ENCODE assay signal across 16 cellular contexts in the genomic region with DNA sequence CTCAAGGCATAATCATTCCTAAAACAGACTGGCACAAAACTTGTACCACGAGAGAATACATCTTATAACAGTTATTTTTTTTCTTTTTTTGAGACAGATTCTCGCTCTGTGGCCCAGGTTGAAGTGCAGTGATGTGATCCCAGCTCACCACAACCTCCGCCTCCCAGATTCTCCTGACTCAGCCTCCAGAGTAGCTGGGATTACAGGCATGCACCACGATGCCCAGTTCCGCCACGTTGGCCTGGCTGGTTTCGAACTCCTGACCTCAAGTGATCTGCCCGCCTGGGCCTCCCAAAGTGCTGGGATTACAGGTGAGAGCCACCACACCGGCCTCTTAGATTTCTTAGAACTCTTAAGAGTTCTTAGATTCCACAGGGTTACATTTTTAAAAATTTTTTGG. TPM values are rescaled to one million over a fixed set of nuclear protein-coding genes. Genes with fewer than 3 reads are reported as not detected.
DNase-seq lines count a peak whose midpoint lies in the region; ATAC-seq and TF ChIP-seq lines count a peak whose summit lies in the region.
"Had no signal": no experiment of that assay in that cellular context is flagged by ENCODE, and none has a peak within 500 bp of the region (broad histone marks: within the 10 kb centered on the region; RNA-seq: fewer than 3 reads in every experiment).

No MANE protein-coding gene starts in this region.

- H3K4me1 ChIP-seq in CD8-positive, alpha-beta T cell (ENCODE audit: insufficient read depth, low read length) = peaks cover 63% of the 10 kb centered on the region
- peaks cover 50% of the 10 kb centered on the region for H3K4me1 ChIP-seq in KMS-11 (ENCODE audit: low read depth, poor library complexity, severe bottlenecking)

- peak overlapping the region; percentile 97; the same call in 1 of the 2 replicates for H3K4me2 ChIP-seq in KMS-11

- H3K79me2 ChIP-seq in KMS-11 (ENCODE audit: insufficient read depth, low read depth) = peaks cover 83% of the 10 kb centered on the region

- H3K4me3 Mint-ChIP-seq in CD8-positive, alpha-beta T cell = peak overlapping the region; percentile 16
- H3K4me3 Mint-ChIP-seq in brain (peak overlapping the region; percentile 67 to 96 (median 69)), nephron progenitor cell (peak overlapping the region; percentile 42)

- POLR2A ChIA-PET in CD8-positive, alpha-beta T cell (lab: Charles Lee) = interaction anchor here (1.4 kb wide), 1 partner anchor 13 kb away, joined by 3 read pairs; no protein-coding TSS in a partner anchor
- POLR2A ChIA-PET in HEK293T (lab: Yijun Ruan, JAX) = no interaction called here

- intact Hi-C loops in CD8-positive, alpha-beta T cell (cut with DNase I, micrococcal nuclease) = loop anchor here (2.0 to 10.0 kb wide), 9 partner anchors 19 to 827 kb away; partner anchors contain the start of genes ABHD15 (in 2 of the 2), TP53I13 (in 2 of the 2), NEK8 (in 1 of the 2) and NSRP1 (in 1 of the 2)

- peak overlapping the region; percentile 7; the same call in 1 of the 2 replicates for H3K9ac ChIP-seq in KMS-11

- no peak for DNase-seq in CD8-positive, alpha-beta T cell
- no peak for DNase-seq in nephron progenitor cell
- DNase-seq in NCI-H748 treated with DMSO at 0.1 percent for 48 hours (lab: John Stamatoyannopoulos, UW) = no peak
- no peak for DNase-seq in NCI-H1930 (lab: John Stamatoyannopoulos, UW)
- no peak for DNase-seq in HEK293T (ENCODE audit: extremely low spot score)
- DNase-seq: activated naive CD4-positive, alpha-beta T cell treated with anti-CD3 and anti-CD28 coated beads, Interleukin-2, amount 50 U/mL, for 16 hours; dermis blood vessel endothelial cell; DMS79; KG1; NCI-H2107; ovary; stimulated activated naive CD4-positive, alpha-beta T cell had no signal

- TF ChIP-seq CTCF in CD8-positive, alpha-beta T cell (IDR thresholded peaks at IDR 0.05) = no peak
- TF ChIP-seq CTCF in KMS-11 (conservative IDR thresholded peaks at IDR 0.05; ENCODE audit: low read depth, low read length) (no peak), brain (conservative IDR thresholded peaks at IDR 0.05) (no peak), nephron progenitor cell (IDR thresholded peaks at IDR 0.05) (no peak)

- H3K27ac Mint-ChIP-seq in CD8-positive, alpha-beta T cell = peak overlapping the region; percentile 38
- H3K27ac Mint-ChIP-seq in brain = peak overlapping the region in 3 of 5 experiments; percentile 18 to 38 (median 32)
- no peak overlapping the region for H3K27ac Mint-ChIP-seq in nephron progenitor cell

- CTCF ChIA-PET in CD8-positive, alpha-beta T cell (lab: Charles Lee) = interaction anchor here (1.1 to 2.5 kb wide), 9 partner anchors 16 to 173 kb away, joined by 3 to 12 read pairs (median 6); no protein-coding TSS in a partner anchor
- CTCF ChIA-PET in HEK293T (lab: Yijun Ruan, JAX) = no interaction called here

- peaks cover 66% of the 10 kb centered on the region for H4K20me1 ChIP-seq in KMS-11 (ENCODE audit: insufficient read depth)

- no peaks in the 10 kb centered on the region for H3K9me3 ChIP-seq in CD8-positive, alpha-beta T cell (ENCODE audit: low read length)
- H3K9me3 ChIP-seq: ovary had no signal

- no peaks in the 10 kb centered on the region for H3K27me3 ChIP-seq in CD8-positive, alpha-beta T cell (ENCODE audit: insufficient read depth, low read length)
- H3K27me3 ChIP-seq in KMS-11 (ENCODE audit: insufficient read depth, low read depth) = no peaks in the 10 kb centered on the region
- H3K27me3 ChIP-seq: ovary had no signal

- H3K4me3 ChIP-seq in CD8-positive, alpha-beta T cell (ENCODE audit: low read depth, low read length) = no peak overlapping the region
- no peak overlapping the region for H3K4me3 ChIP-seq in KMS-11 (IDR thresholded peaks at IDR 0.05; ENCODE audit: insufficient read depth, low read depth, low read length)
- H3K4me3 ChIP-seq: ovary had no signal

- H3K4me1 Mint-ChIP-seq in CD8-positive, alpha-beta T cell (ENCODE audit: low read depth) = peaks cover 75% of the 10 kb centered on the region
- H3K4me1 Mint-ChIP-seq in brain (peaks cover 73% of the 10 kb centered on the region), nephron progenitor cell (peaks cover 36% of the 10 kb centered on the region)

- no peak overlapping the region for H3K27ac ChIP-seq in CD8-positive, alpha-beta T cell (ENCODE audit: low read depth, low read length)
- no peak overlapping the region for H3K27ac ChIP-seq in KMS-11
- H3K27ac ChIP-seq: ovary had no signal

- H3K27me3 Mint-ChIP-seq in CD8-positive, alpha-beta T cell (ENCODE audit: low read depth) = no peaks in the 10 kb centered on the region
- peaks cover 5% of the 10 kb centered on the region for H3K27me3 Mint-ChIP-seq in brain
- no peaks in the 10 kb centered on the region for H3K27me3 Mint-ChIP-seq in nephron progenitor cell (ENCODE audit: low read depth, poor library complexity)

- ATAC-seq in CD8-positive, alpha-beta T cell = no peak

- H3K9me3 Mint-ChIP-seq in CD8-positive, alpha-beta T cell = no peaks in the 10 kb centered on the region
- H3K9me3 Mint-ChIP-seq in brain (peaks cover 0 to 8% (median 0%) of the 10 kb centered on the region in 5 experiments), nephron progenitor cell (peaks cover 9% of the 10 kb centered on the region)

- H2AFZ ChIP-seq in KMS-11 (ENCODE audit: low read depth) = no peak overlapping the region

- H3K36me3 ChIP-seq in CD8-positive, alpha-beta T cell (ENCODE audit: insufficient read depth, low read length) = peaks cover 13% of the 10 kb centered on the region
- peaks cover 36% of the 10 kb centered on the region; the same call in 1 of the 2 replicates for H3K36me3 ChIP-seq in KMS-11 (ENCODE audit: insufficient read depth)
- H3K36me3 ChIP-seq: ovary had no signal

- H3K36me3 Mint-ChIP-seq in CD8-positive, alpha-beta T cell = peaks cover 51% of the 10 kb centered on the region
- peaks cover 62% of the 10 kb centered on the region for H3K36me3 Mint-ChIP-seq in brain
- H3K36me3 Mint-ChIP-seq in nephron progenitor cell (ENCODE audit: low read depth) = peaks cover 63% of the 10 kb centered on the region

TF ChIP-seq in HEK293T, 16 proteins besides CTCF, POLR2A, EP300 and RAD21:
- no peak for TF ChIP-seq FOXA1 (IDR thresholded peaks at IDR 0.05)

RNA-seq across cellular contexts. Expression of gene NUFIP2, which starts 4.1 kb away (rescaled TPM):
- total RNA-seq in CD8-positive, alpha-beta T cell = 10 to 100 TPM; 67.9 to 71.8 TPM
- 10.2 TPM for polyA plus RNA-seq in brain (ENCODE audit: insufficient read depth, low read depth, low replicate concordance)

RNA-seq across cellular contexts. Expression of gene CRYBA1, which starts 43.2 kb away (rescaled TPM):
- total RNA-seq in CD8-positive, alpha-beta T cell = not detected
- polyA plus RNA-seq in brain (ENCODE audit: insufficient read depth, low read depth, low replicate concordance) = not detected
- total RNA-seq: dermis blood vessel endothelial cell, glomerular endothelial cell, ovary, RPMI7951 had no signal
- polyA plus RNA-seq: ovary had no signal

Comparison
In these comparisons a context has a peak if more than half of its experiments do, and no peak if none do; other contexts are left out.
1. H3K4me3 Mint-ChIP-seq: peak in every context shown above with its lines; median percentile 69 in brain; 42 in nephron progenitor cell; 16 in CD8-positive, alpha-beta T cell.